In the genomic region with DNA sequence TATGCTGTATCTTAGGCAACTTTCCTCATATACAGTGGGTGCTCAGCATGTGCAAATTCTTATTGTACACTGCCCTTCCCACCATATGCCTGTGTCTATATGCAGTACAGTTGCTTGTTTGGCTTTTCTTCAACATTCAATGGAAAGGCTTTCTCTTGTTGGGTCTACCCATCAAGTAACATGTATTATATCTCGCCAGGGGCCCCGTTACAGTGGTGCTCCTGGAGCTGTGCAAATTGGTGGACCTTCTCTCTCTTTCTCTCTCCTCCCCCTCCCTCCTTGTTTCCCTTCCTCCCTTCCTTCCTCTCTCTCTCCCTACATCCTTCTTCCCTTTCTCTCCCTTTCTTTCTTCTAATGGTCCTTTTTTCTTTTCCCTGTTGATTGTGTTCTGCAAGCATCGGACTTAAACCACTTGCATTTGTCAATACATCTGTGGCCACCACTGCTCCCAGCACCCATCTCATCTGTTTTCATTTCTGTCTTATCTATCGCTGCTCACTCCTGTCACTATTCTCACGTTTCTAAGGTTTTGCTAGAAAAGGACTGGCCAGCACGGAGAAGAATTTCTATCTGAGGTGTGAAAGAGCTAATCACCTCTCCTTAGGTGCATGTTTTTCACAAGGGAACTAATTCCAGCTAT, we compare ENCODE assay signal across 12 cellular contexts. TPM values are rescaled to one million over a fixed set of nuclear protein-coding genes. Genes with fewer than 3 reads are reported as not detected.
DNase-seq lines count a peak whose midpoint lies in the region; ATAC-seq and TF ChIP-seq lines count a peak whose summit lies in the region.
"Had no signal": no experiment of that assay in that cellular context is flagged by ENCODE, and none has a peak within 500 bp of the region (broad histone marks: within the 10 kb centered on the region; RNA-seq: fewer than 3 reads in every experiment).

No MANE protein-coding gene starts in this region.

- peaks cover 57% of the 10 kb centered on the region for H3K36me3 Mint-ChIP-seq in activated CD4-positive, alpha-beta T cell treated with anti-CD3 and anti-CD28 coated beads for 36 hours (ENCODE audit: low read depth)
- peaks cover 63% of the 10 kb centered on the region for H3K36me3 Mint-ChIP-seq in stimulated activated effector memory CD8-positive, alpha-beta T cell treated with anti-CD3 and anti-CD28 coated beads, Interleukin-12 subunit alpha, Interleukin-12 subunit beta, amount 100 ng/mL, for 72 hours

- H3K27me3 Mint-ChIP-seq in activated CD4-positive, alpha-beta T cell treated with anti-CD3 and anti-CD28 coated beads for 36 hours, result no peaks in the 10 kb centered on the region

- no peaks in the 10 kb centered on the region for H3K9me3 Mint-ChIP-seq in activated CD4-positive, alpha-beta T cell treated with anti-CD3 and anti-CD28 coated beads for 36 hours (ENCODE audit: low read depth)
- no peaks in the 10 kb centered on the region for H3K9me3 Mint-ChIP-seq in stimulated activated effector memory CD8-positive, alpha-beta T cell treated with anti-CD3 and anti-CD28 coated beads, Interleukin-12 subunit alpha, Interleukin-12 subunit beta, amount 100 ng/mL, for 72 hours
- H3K9me3 Mint-ChIP-seq: mesothelial cell of epicardium had no signal

- no peak for TF ChIP-seq CTCF in NB4 (IDR thresholded peaks at IDR 0.05; ENCODE audit: low read depth, low read length)
- TF ChIP-seq CTCF in coronary artery (IDR thresholded peaks at IDR 0.05), result no peak

- POLR2A ChIA-PET in activated CD4-positive, alpha-beta T cell treated with anti-CD3 and anti-CD28 coated beads for 36 hours (lab: Charles Lee), result interaction anchor here (2.0 kb wide), 1 partner anchor 34 kb away, joined by 6 read pairs; no protein-coding TSS in a partner anchor

- H3K27ac Mint-ChIP-seq in activated CD4-positive, alpha-beta T cell treated with anti-CD3 and anti-CD28 coated beads for 36 hours, result peak overlapping the region; percentile 97
- H3K27ac Mint-ChIP-seq in stimulated activated effector memory CD8-positive, alpha-beta T cell treated with anti-CD3 and anti-CD28 coated beads, Interleukin-12 subunit alpha, Interleukin-12 subunit beta, amount 100 ng/mL, for 72 hours, result peak overlapping the region; percentile 90
- H3K27ac Mint-ChIP-seq: mesothelial cell of epicardium had no signal

- CTCF ChIA-PET in activated CD4-positive, alpha-beta T cell treated with anti-CD3 and anti-CD28 coated beads for 36 hours (lab: Charles Lee), result interaction anchor here (0.8 to 3.5 kb wide), 11 partner anchors 11 to 110 kb away, joined by 3 to 14 read pairs (median 4); a partner anchor contains a TSS

- peak overlapping the region; percentile 30 to 71 for H3K27ac ChIP-seq in coronary artery
- H3K27ac ChIP-seq: VCaP had no signal

- peak overlapping the region; percentile 31 for H3K4me3 Mint-ChIP-seq in activated CD4-positive, alpha-beta T cell treated with anti-CD3 and anti-CD28 coated beads for 36 hours
- peak overlapping the region; percentile 56 for H3K4me3 Mint-ChIP-seq in stimulated activated effector memory CD8-positive, alpha-beta T cell treated with anti-CD3 and anti-CD28 coated beads, Interleukin-12 subunit alpha, Interleukin-12 subunit beta, amount 100 ng/mL, for 72 hours
- H3K4me3 Mint-ChIP-seq: mesothelial cell of epicardium had no signal

- no peak for ATAC-seq in activated CD4-positive, alpha-beta T cell treated with anti-CD3 and anti-CD28 coated beads for 36 hours
- no peak for ATAC-seq in stimulated activated effector memory CD8-positive, alpha-beta T cell treated with anti-CD3 and anti-CD28 coated beads, Interleukin-12 subunit alpha, Interleukin-12 subunit beta, amount 100 ng/mL, for 72 hours
- ATAC-seq in GM19035 (IDR thresholded peaks at IDR 0.05; ENCODE audit: unreplicated experiment), result no peak

- intact Hi-C loops in activated CD4-positive, alpha-beta T cell treated with anti-CD3 and anti-CD28 coated beads for 36 hours (cut with DNase I, micrococcal nuclease), result loop anchor here (5.0 kb wide), 2 partner anchors 34 to 891 kb away; a partner anchor contains a TSS
- intact Hi-C loops in head of caudate nucleus (cut with DNase I), result no loop called here

- peaks cover 96% of the 10 kb centered on the region for H3K4me1 Mint-ChIP-seq in activated CD4-positive, alpha-beta T cell treated with anti-CD3 and anti-CD28 coated beads for 36 hours
- H3K4me1 Mint-ChIP-seq in stimulated activated effector memory CD8-positive, alpha-beta T cell treated with anti-CD3 and anti-CD28 coated beads, Interleukin-12 subunit alpha, Interleukin-12 subunit beta, amount 100 ng/mL, for 72 hours, result peaks cover 76% of the 10 kb centered on the region

- TF ChIP-seq POLR2A in NB4 (IDR thresholded peaks at IDR 0.05; ENCODE audit: extremely low read depth, insufficient read length), result no peak

- H3K4me3 ChIP-seq in NB4 (ENCODE audit: low read depth, low read length) (no peak overlapping the region), coronary artery (no peak overlapping the region)

- DNase-seq in activated CD4-positive, alpha-beta T cell treated with anti-CD3 and anti-CD28 coated beads for 36 hours, result no peak
- no peak for DNase-seq in activated CD4-positive, alpha-beta T cell treated with anti-CD3 and anti-CD28 coated beads, Interleukin-2, amount 50 U/mL, for 1 hour
- peak; percentile 35 for DNase-seq in NB4 (ENCODE audit: low read depth)
- no peak for DNase-seq in coronary artery (ENCODE audit: low spot score)
- no peak for DNase-seq in stimulated activated effector memory CD8-positive, alpha-beta T cell treated with anti-CD3 and anti-CD28 coated beads, Interleukin-12 subunit alpha, Interleukin-12 subunit beta, amount 100 ng/mL, for 72 hours (ENCODE audit: low spot score in 2 of 2)
- no peak for DNase-seq in head of caudate nucleus
- DNase-seq in cortex of kidney (lab: John Stamatoyannopoulos, UW), result no peak
- DNase-seq: hypothalamus, NCI-H2171 had no signal

RNA-seq across cellular contexts. Expression of a gene that starts 35.3 kb away (rescaled TPM):
- 10 to 100 TPM; 45.5 to 46.6 TPM for total RNA-seq in activated CD4-positive, alpha-beta T cell treated with anti-CD3 and anti-CD28 coated beads for 36 hours
